9 cellular contexts compared by ENCODE assay signal in genomic region chr11:131033151-131033651, GRCh38.
DNase-seq lines count a peak whose midpoint lies in the region; ATAC-seq and TF ChIP-seq lines count a peak whose summit lies in the region.
"Had no signal": no experiment of that assay in that cellular context is flagged by ENCODE, and none has a peak within 500 bp of the region (broad histone marks: within the 10 kb centered on the region; RNA-seq: fewer than 3 reads in every experiment).

No MANE protein-coding gene starts in this region.

- H3K4me1 Mint-ChIP-seq in natural killer cell treated with Interleukin-12 subunit alpha and Interleukin-12 subunit beta and Interleukin-15 and Interleukin-18, amount 100 ng/mL, for 72 hours (ENCODE audit: low read depth in 2 of 2): peaks cover 0 to 4% of the 10 kb centered on the region in 2 donors
- H3K4me1 Mint-ChIP-seq in natural killer cell: no peaks in the 10 kb centered on the region

- TF ChIP-seq CTCF in natural killer cell (IDR thresholded peaks at IDR 0.05): no peak

- no peaks in the 10 kb centered on the region for H3K9me3 Mint-ChIP-seq in natural killer cell treated with Interleukin-12 subunit alpha and Interleukin-12 subunit beta and Interleukin-15 and Interleukin-18, amount 100 ng/mL, for 72 hours
- H3K9me3 Mint-ChIP-seq in natural killer cell: no peaks in the 10 kb centered on the region

- intact Hi-C loops in natural killer cell (cut with micrococcal nuclease): no loop called here

- no peak for DNase-seq in natural killer cell treated with Interleukin-12 subunit alpha and Interleukin-12 subunit beta and Interleukin-15 and Interleukin-18, amount 100 ng/mL, for 72 hours (ENCODE audit: low spot score)
- DNase-seq in natural killer cell (no peak), amniotic stem cell (lab: John Stamatoyannopoulos, UW) (peak; percentile 65), iPS-NIHi11 (ENCODE audit: low spot score) (peak; percentile 23), activated gamma-delta T cell (lab: John Stamatoyannopoulos, UW) (no peak), NCI-H524 treated with DMSO at 0.1 percent for 48 hours (lab: John Stamatoyannopoulos, UW) (no peak)
- DNase-seq: NCI-H446 had no signal

- peak; percentile 20 to 27 for ATAC-seq in natural killer cell treated with Interleukin-12 subunit alpha and Interleukin-12 subunit beta and Interleukin-15 and Interleukin-18, amount 100 ng/mL, for 72 hours
- ATAC-seq in natural killer cell (no peak), GM21529 (IDR thresholded peaks at IDR 0.05; ENCODE audit: unreplicated experiment) (no peak), GM21423 (IDR thresholded peaks at IDR 0.05; ENCODE audit: unreplicated experiment) (no peak)

- peaks cover 3 to 9% of the 10 kb centered on the region in 2 donors for H3K27me3 Mint-ChIP-seq in natural killer cell treated with Interleukin-12 subunit alpha and Interleukin-12 subunit beta and Interleukin-15 and Interleukin-18, amount 100 ng/mL, for 72 hours
- peaks cover 3 to 6% of the 10 kb centered on the region in 2 donors for H3K27me3 Mint-ChIP-seq in natural killer cell (ENCODE audit: low read depth in 2 of 2)

- no peak overlapping the region for H3K4me3 Mint-ChIP-seq in natural killer cell treated with Interleukin-12 subunit alpha and Interleukin-12 subunit beta and Interleukin-15 and Interleukin-18, amount 100 ng/mL, for 72 hours
- H3K4me3 Mint-ChIP-seq in natural killer cell: no peak overlapping the region

- H3K27ac Mint-ChIP-seq in natural killer cell treated with Interleukin-12 subunit alpha and Interleukin-12 subunit beta and Interleukin-15 and Interleukin-18, amount 100 ng/mL, for 72 hours: no peak overlapping the region
- H3K27ac Mint-ChIP-seq in natural killer cell: no peak overlapping the region

- H3K36me3 Mint-ChIP-seq in natural killer cell treated with Interleukin-12 subunit alpha and Interleukin-12 subunit beta and Interleukin-15 and Interleukin-18, amount 100 ng/mL, for 72 hours: no peaks in the 10 kb centered on the region
- no peaks in the 10 kb centered on the region for H3K36me3 Mint-ChIP-seq in natural killer cell

Comparison
In these comparisons a context has a peak if more than half of its experiments do, and no peak if none do; other contexts are left out.
1. ATAC-seq: peak in natural killer cell treated with Interleukin-12 subunit alpha and Interleukin-12 subunit beta and Interleukin-15 and Interleukin-18, amount 100 ng/mL, for 72 hours (2 of 2); none in natural killer cell (0 of 3), GM21529 (single experiment) and GM21423 (single experiment).
2. DNase-seq: peak in amniotic stem cell (single experiment) and iPS-NIHi11 (single experiment); none in natural killer cell treated with Interleukin-12 subunit alpha and Interleukin-12 subunit beta and Interleukin-15 and Interleukin-18, amount 100 ng/mL, for 72 hours (single experiment), natural killer cell (single experiment), activated gamma-delta T cell (single experiment) and NCI-H524 treated with DMSO at 0.1 percent for 48 hours (single experiment).